23 cellular contexts compared by ENCODE assay signal in genomic region chr1:156644146-156644545, GRCh38. TPM values are rescaled to one million over a fixed set of nuclear protein-coding genes. Genes with fewer than 3 reads are reported as not detected.
DNase-seq lines count a peak whose midpoint lies in the region; ATAC-seq and TF ChIP-seq lines count a peak whose summit lies in the region.
"Had no signal": no experiment of that assay in that cellular context is flagged by ENCODE, and none has a peak within 500 bp of the region (broad histone marks: within the 10 kb centered on the region; RNA-seq: fewer than 3 reads in every experiment).

No MANE protein-coding gene starts in this region.

- intact Hi-C loops in IMR-90 (cut with micrococcal nuclease): no loop called here
- intact Hi-C loops in naive thymus-derived CD4-positive, alpha-beta T cell (cut with micrococcal nuclease): no loop called here

- H3K36me3 Mint-ChIP-seq in activated naive CD8-positive, alpha-beta T cell treated with anti-CD3 and anti-CD28 coated beads, Interleukin-2, amount 10 ng/mL, durations not matched to agents 7 days and 5 days: no peaks in the 10 kb centered on the region
- no peaks in the 10 kb centered on the region for H3K36me3 Mint-ChIP-seq in activated naive CD8-positive, alpha-beta T cell treated with anti-CD3 and anti-CD28 coated beads for 36 hours
- peaks cover 2% of the 10 kb centered on the region for H3K36me3 Mint-ChIP-seq in chondrocyte (ENCODE audit: low read depth)
- no peaks in the 10 kb centered on the region for H3K36me3 Mint-ChIP-seq in naive thymus-derived CD4-positive, alpha-beta T cell

- no peaks in the 10 kb centered on the region for H3K9me3 Mint-ChIP-seq in activated naive CD8-positive, alpha-beta T cell treated with anti-CD3 and anti-CD28 coated beads, Interleukin-2, amount 10 ng/mL, durations not matched to agents 7 days and 5 days
- H3K9me3 Mint-ChIP-seq in activated naive CD8-positive, alpha-beta T cell treated with anti-CD3 and anti-CD28 coated beads for 36 hours: no peaks in the 10 kb centered on the region
- H3K9me3 Mint-ChIP-seq in chondrocyte (ENCODE audit: low read depth): no peaks in the 10 kb centered on the region
- peaks cover 0 to 3% (median 0%) of the 10 kb centered on the region in 11 donors for H3K9me3 Mint-ChIP-seq in naive thymus-derived CD4-positive, alpha-beta T cell

- in situ Hi-C loops in IMR-90 (cut with MboI; ENCODE audit: low sequenced_read_pairs): no loop called here

- POLR2A ChIA-PET in activated naive CD8-positive, alpha-beta T cell treated with anti-CD3 and anti-CD28 coated beads, Interleukin-2, amount 10 ng/mL, durations not matched to agents 7 days and 5 days (lab: Charles Lee): interaction anchor here (0.6 to 1.9 kb wide), 5 partner anchors 17 to 284 kb away, joined by 3 to 8 read pairs (median 5); no protein-coding TSS in a partner anchor
- POLR2A ChIA-PET in IMR-90 (lab: Charles Lee; ENCODE audit: unreplicated experiment): no interaction called here
- POLR2A ChIA-PET in naive thymus-derived CD4-positive, alpha-beta T cell (lab: Charles Lee): interaction anchor here (0.6 kb wide), 1 partner anchor 1645 kb away, joined by 3 read pairs; no protein-coding TSS in a partner anchor

- no peak overlapping the region for H2AFZ ChIP-seq in IMR-90 (replicated peaks; ENCODE audit: low read length, poor library complexity)
- H2AFZ ChIP-seq in neuronal stem cell (ENCODE audit: low read length): no peak overlapping the region
- H2AFZ ChIP-seq: GM23248 had no signal

- peak overlapping the region; percentile 47 for H3K4me3 Mint-ChIP-seq in activated naive CD8-positive, alpha-beta T cell treated with anti-CD3 and anti-CD28 coated beads, Interleukin-2, amount 10 ng/mL, durations not matched to agents 7 days and 5 days
- no peak overlapping the region for H3K4me3 Mint-ChIP-seq in activated naive CD8-positive, alpha-beta T cell treated with anti-CD3 and anti-CD28 coated beads for 36 hours
- H3K4me3 Mint-ChIP-seq in chondrocyte (ENCODE audit: unreplicated experiment): no peak overlapping the region
- H3K4me3 Mint-ChIP-seq in naive thymus-derived CD4-positive, alpha-beta T cell: no peak overlapping the region

- H2BK15ac ChIP-seq in IMR-90 (ENCODE audit: low read depth, low read length): no peak overlapping the region
- H2BK15ac ChIP-seq in neuronal stem cell (ENCODE audit: low read length): no peak overlapping the region

- dilution Hi-C loops in IMR-90 (cut with HindIII; ENCODE audit: low sequenced_read_pairs, unreplicated experiment): no loop called here

- H4K91ac ChIP-seq in IMR-90 (ENCODE audit: insufficient read depth, low read depth, low read length): no peak overlapping the region
- H4K91ac ChIP-seq in neuronal stem cell (ENCODE audit: low read depth, low read length, poor library complexity): no peak overlapping the region

- no peak overlapping the region for H3K56ac ChIP-seq in IMR-90 (ENCODE audit: extremely low read depth, insufficient read depth, low read length)

- no peaks in the 10 kb centered on the region for H3K36me3 ChIP-seq in IMR-90 (ENCODE audit: control insufficient read depth, insufficient read depth, low read length)
- peaks cover 0 to 15% of the 10 kb centered on the region in 2 donors for H3K36me3 ChIP-seq in neuronal stem cell (replicated peaks in 1 of 2; ENCODE audit: control insufficient read depth in 2 of 2, insufficient read depth in 2 of 2, low read length in 2 of 2)
- H3K36me3 ChIP-seq in naive thymus-derived CD4-positive, alpha-beta T cell (ENCODE audit: control insufficient read depth in 2 of 3, insufficient read depth in 3 of 3, low read length in 3 of 3): no peaks in the 10 kb centered on the region
- H3K36me3 ChIP-seq: Peyer's patch, SJCRH30 had no signal

- peak; percentile 17 for ATAC-seq in activated naive CD8-positive, alpha-beta T cell treated with anti-CD3 and anti-CD28 coated beads, Interleukin-2, amount 10 ng/mL, durations not matched to agents 7 days and 5 days (ENCODE audit: low read depth)
- ATAC-seq in IMR-90 (ENCODE audit: low read depth): no peak
- no peak for ATAC-seq in naive thymus-derived CD4-positive, alpha-beta T cell
- ATAC-seq: HCT116 had no signal

- CTCF ChIA-PET in IMR-90 (lab: Yijun Ruan, JAX): interaction anchor here (0.7 kb wide), 1 partner anchor 145 kb away, joined by 5 read pairs; no protein-coding TSS in a partner anchor
- CTCF ChIA-PET in naive thymus-derived CD4-positive, alpha-beta T cell (lab: Charles Lee): interaction anchor here (0.7 to 1.9 kb wide), 4 partner anchors 11 to 37 kb away, joined by 3 to 7 read pairs (median 4); no protein-coding TSS in a partner anchor

- H2AK9ac ChIP-seq in IMR-90 (replicated peaks; ENCODE audit: low read depth, low read length, poor library complexity): peak overlapping the region; percentile 28

- peaks cover 18% of the 10 kb centered on the region; the same call in 1 of the 2 replicates for H4K20me1 ChIP-seq in IMR-90 (ENCODE audit: insufficient read depth, low read length)

- WGBS in IMR-90 (ENCODE audit: extremely low coverage in 2 of 2, insufficient read length in 1 of 2), 2 experiments: 100% methylated on average over 1 of the region's 3 CpGs; no CpG with 5 or more reads in 1 of the 2 experiments
- no CpG with 5 or more reads among the region's 3 CpGs for WGBS in neuronal stem cell (ENCODE audit: extremely low coverage in 2 of 2, insufficient read length in 2 of 2, insufficient replicate concordance in 1 of 2), 2 donors

- BruUV-seq in IMR-90 (replicated peaks; lab: Mats Ljungman, UMichigan): no TSS peak

- H3K27me3 ChIP-seq in IMR-90 (ENCODE audit: control insufficient read depth, insufficient read depth, low read length) (peaks cover 96% of the 10 kb centered on the region), neuronal stem cell (ENCODE audit: control insufficient read depth in 3 of 3, insufficient read depth in 3 of 3, low read depth in 1 of 3, low read length in 3 of 3) (peaks cover 10 to 83% (median 19%) of the 10 kb centered on the region in 3 experiments)
- H3K27me3 ChIP-seq in naive thymus-derived CD4-positive, alpha-beta T cell (ENCODE audit: control insufficient read depth in 2 of 2, insufficient read depth in 2 of 2, low read length in 2 of 2): peaks cover 18 to 19% of the 10 kb centered on the region in 2 donors

- H2BK120ac ChIP-seq in IMR-90 (ENCODE audit: low read depth, low read length) (no peak overlapping the region), neuronal stem cell (ENCODE audit: low read depth, low read length) (no peak overlapping the region)

- no peak overlapping the region for H3K27ac Mint-ChIP-seq in activated naive CD8-positive, alpha-beta T cell treated with anti-CD3 and anti-CD28 coated beads, Interleukin-2, amount 10 ng/mL, durations not matched to agents 7 days and 5 days
- H3K27ac Mint-ChIP-seq in activated naive CD8-positive, alpha-beta T cell treated with anti-CD3 and anti-CD28 coated beads for 36 hours: no peak overlapping the region
- H3K27ac Mint-ChIP-seq in chondrocyte (ENCODE audit: unreplicated experiment): peak overlapping the region; percentile 50
- H3K27ac Mint-ChIP-seq in naive thymus-derived CD4-positive, alpha-beta T cell: no peak overlapping the region

- H3K4me3 ChIP-seq in IMR-90 (ENCODE audit: insufficient read depth, low read depth, low read length) (no peak overlapping the region), neuronal stem cell (ENCODE audit: low read length in 2 of 2) (no peak overlapping the region)
- no peak overlapping the region for H3K4me3 ChIP-seq in naive thymus-derived CD4-positive, alpha-beta T cell (ENCODE audit: low read length)
- H3K4me3 ChIP-seq: GM23248, Peyer's patch, SJCRH30 had no signal

- no peak for TF ChIP-seq CTCF in IMR-90 (conservative IDR thresholded peaks at IDR 0.05; ENCODE audit: low read depth, low read length)
- TF ChIP-seq CTCF in chondrocyte (IDR thresholded peaks at IDR 0.05): no peak

- H4K8ac ChIP-seq in IMR-90 (ENCODE audit: low read depth in 2 of 2, low read length in 2 of 2) (no peak overlapping the region), neuronal stem cell (ENCODE audit: low read depth, low read length) (no peak overlapping the region)

- H3K4me2 ChIP-seq in IMR-90 (ENCODE audit: low read depth, low read length) (no peak overlapping the region), neuronal stem cell (ENCODE audit: insufficient read depth, low read length, poor library complexity, severe bottlenecking) (no peak overlapping the region)

- no peak for TF ChIP-seq RAD21 in IMR-90 (IDR thresholded peaks at IDR 0.05; ENCODE audit: low read length)

- H3K23ac ChIP-seq in IMR-90 (ENCODE audit: low read depth, low read length) (no peak overlapping the region), neuronal stem cell (ENCODE audit: low read depth, low read length, poor library complexity) (no peak overlapping the region)

- H3K27ac ChIP-seq in IMR-90 (ENCODE audit: insufficient read depth, low read length): no peak overlapping the region
- H3K27ac ChIP-seq in neuronal stem cell (replicated peaks; ENCODE audit: low read length): no peak overlapping the region
- H3K27ac ChIP-seq in naive thymus-derived CD4-positive, alpha-beta T cell (ENCODE audit: low read depth, low read length): no peak overlapping the region
- H3K27ac ChIP-seq: GM23248, Peyer's patch, SJCRH30 had no signal

- no peak overlapping the region for H4K5ac ChIP-seq in IMR-90 (ENCODE audit: low read depth, low read length)

- DNase-seq in activated naive CD8-positive, alpha-beta T cell treated with anti-CD3 and anti-CD28 coated beads, Interleukin-2, amount 10 ng/mL, durations not matched to agents 7 days and 5 days: no peak
- no peak for DNase-seq in activated naive CD8-positive, alpha-beta T cell treated with anti-CD3 and anti-CD28 coated beads for 36 hours
- DNase-seq in IMR-90: no peak
- no peak for DNase-seq in chondrocyte (ENCODE audit: low spot score)
- no peak for DNase-seq in neuronal stem cell (ENCODE audit: low spot score)
- DNase-seq in epidermal melanocyte (ENCODE audit: insufficient read length, low spot score): no peak
- no peak for DNase-seq in activated T-cell treated with anti-CD3 and anti-CD28 coated beads, Interleukin-2, amount 50 U/mL, for 48 hours
- DNase-seq in naive thymus-derived CD4-positive, alpha-beta T cell: no peak
- DNase-seq: DMS79, GM23248, NCI-H1105 treated with DMSO at 0.1 percent for 48 hours, NCI-H2029 treated with DMSO at 0.1 percent for 48 hours, NCI-H2171, NCI-H345, NCI-H524, NCI-H82, Peyer's patch, SJCRH30 had no signal

- H3K27me3 Mint-ChIP-seq in activated naive CD8-positive, alpha-beta T cell treated with anti-CD3 and anti-CD28 coated beads, Interleukin-2, amount 10 ng/mL, durations not matched to agents 7 days and 5 days: peaks cover 87% of the 10 kb centered on the region
- H3K27me3 Mint-ChIP-seq in activated naive CD8-positive, alpha-beta T cell treated with anti-CD3 and anti-CD28 coated beads for 36 hours: peaks cover 94% of the 10 kb centered on the region
- peaks cover 67% of the 10 kb centered on the region for H3K27me3 Mint-ChIP-seq in chondrocyte (ENCODE audit: low read depth)
- H3K27me3 Mint-ChIP-seq in naive thymus-derived CD4-positive, alpha-beta T cell: peaks cover 81 to 91% (median 83%) of the 10 kb centered on the region in 5 donors

- no peaks in the 10 kb centered on the region for H3K79me1 ChIP-seq in IMR-90 (ENCODE audit: low read depth in 1 of 2, low read length in 2 of 2)
- no peaks in the 10 kb centered on the region for H3K79me1 ChIP-seq in neuronal stem cell (ENCODE audit: low read depth, low read length)

- H3K14ac ChIP-seq in IMR-90 (replicated peaks; ENCODE audit: low read depth, low read length) (no peak overlapping the region), neuronal stem cell (ENCODE audit: low read length) (no peak overlapping the region)

- H3K4me1 Mint-ChIP-seq in activated naive CD8-positive, alpha-beta T cell treated with anti-CD3 and anti-CD28 coated beads, Interleukin-2, amount 10 ng/mL, durations not matched to agents 7 days and 5 days: peaks cover 41% of the 10 kb centered on the region
- H3K4me1 Mint-ChIP-seq in activated naive CD8-positive, alpha-beta T cell treated with anti-CD3 and anti-CD28 coated beads for 36 hours: peaks cover 24% of the 10 kb centered on the region
- peaks cover 20% of the 10 kb centered on the region for H3K4me1 Mint-ChIP-seq in chondrocyte (ENCODE audit: low read depth)
- peaks cover 24 to 40% (median 29%) of the 10 kb centered on the region in 7 donors for H3K4me1 Mint-ChIP-seq in naive thymus-derived CD4-positive, alpha-beta T cell

- no peak overlapping the region for H3K4ac ChIP-seq in IMR-90 (ENCODE audit: low read depth, low read length)
- H3K4ac ChIP-seq in neuronal stem cell (ENCODE audit: low read length): no peak overlapping the region

- H2BK20ac ChIP-seq in IMR-90 (ENCODE audit: low read depth, low read length): no peak overlapping the region

- H3K18ac ChIP-seq in IMR-90 (ENCODE audit: low read depth, low read length) (no peak overlapping the region), neuronal stem cell (ENCODE audit: low read length) (no peak overlapping the region)

- H3K9ac ChIP-seq in IMR-90 (ENCODE audit: low read depth, low read length): no peak overlapping the region
- peak overlapping the region; percentile 34 for H3K9ac ChIP-seq in neuronal stem cell (ENCODE audit: low read depth, low read length, poor library complexity)
- H3K9ac ChIP-seq: GM23248 had no signal

- TF ChIP-seq POLR2A in IMR-90 (IDR thresholded peaks at IDR 0.05; ENCODE audit: low read depth, low read length): no peak

- no peak overlapping the region for H2BK12ac ChIP-seq in neuronal stem cell (ENCODE audit: low read length)

- H2BK5ac ChIP-seq in IMR-90 (ENCODE audit: low read depth, low read length, poor library complexity, severe bottlenecking) (no peak overlapping the region), neuronal stem cell (ENCODE audit: low read length) (no peak overlapping the region)

- H3K9me3 ChIP-seq in IMR-90 (ENCODE audit: control insufficient read depth, insufficient read depth, low read length) (0 out of 2 replicates have a peak, but pooled peaks cover 1% of the 10 kb centered on the region), neuronal stem cell (replicated peaks in 1 of 2; ENCODE audit: control insufficient read depth in 2 of 2, insufficient read depth in 1 of 2, low read depth in 1 of 2, low read length in 2 of 2) (peaks cover 0 to 2% of the 10 kb centered on the region in 2 donors)
- H3K9me3 ChIP-seq in naive thymus-derived CD4-positive, alpha-beta T cell (ENCODE audit: control insufficient read depth in 2 of 3, low read length in 3 of 3): no peaks in the 10 kb centered on the region
- H3K9me3 ChIP-seq: Peyer's patch, SJCRH30 had no signal

- H3K4me1 ChIP-seq in IMR-90 (ENCODE audit: control insufficient read depth, insufficient read depth, low read length): no peaks in the 10 kb centered on the region; the same call in 1 of the 2 replicates
- peaks cover 12 to 13% of the 10 kb centered on the region in 2 donors for H3K4me1 ChIP-seq in neuronal stem cell (ENCODE audit: control insufficient read depth in 2 of 2, insufficient read depth in 1 of 2, low read depth in 1 of 2, low read length in 2 of 2)
- peaks cover 0 to 26% of the 10 kb centered on the region in 2 donors for H3K4me1 ChIP-seq in naive thymus-derived CD4-positive, alpha-beta T cell (ENCODE audit: control insufficient read depth in 2 of 2, insufficient read depth in 2 of 2, low read length in 2 of 2)

- H2AK5ac ChIP-seq in IMR-90 (ENCODE audit: low read depth, low read length): no peak overlapping the region
- H2AK5ac ChIP-seq in neuronal stem cell (ENCODE audit: low read depth, low read length): no peak overlapping the region

- no peaks in the 10 kb centered on the region for H3K9me1 ChIP-seq in IMR-90 (ENCODE audit: insufficient read depth, low read length)

RNA-seq across cellular contexts. Expression of gene BCAN, which starts 2.2 kb away (rescaled TPM):
- not detected for total RNA-seq in activated naive CD8-positive, alpha-beta T cell treated with anti-CD3 and anti-CD28 coated beads, Interleukin-2, amount 10 ng/mL, durations not matched to agents 7 days and 5 days
- not detected for total RNA-seq in activated naive CD8-positive, alpha-beta T cell treated with anti-CD3 and anti-CD28 coated beads for 36 hours
- total RNA-seq in IMR-90 (2012; rRNA removed) (not detected in 2 replicates), chondrocyte (1.3 TPM in 1 of 3 replicates, not detected in the others)
- polyA plus RNA-seq in IMR-90 (2012; rRNA removed): 0.07 TPM in 1 of 2 replicates, not detected in the other
- polyA plus RNA-seq in IMR-90 (2012; cell fraction: cytosol; rRNA removed): 0.04 and 0.11 TPM in 2 replicates
- 0.05 TPM in 2 replicates for polyA plus RNA-seq in IMR-90 (2012; cell fraction: nucleus; rRNA removed; ENCODE audit: low replicate concordance)
- polyA plus RNA-seq in neuronal stem cell (2013, experiment 1 of 2): 0.89 TPM
- polyA plus RNA-seq in neuronal stem cell (2013, experiment 2 of 2): 0.54 TPM
- not detected for total RNA-seq in naive thymus-derived CD4-positive, alpha-beta T cell
- not detected for polyA plus RNA-seq in naive thymus-derived CD4-positive, alpha-beta T cell
- total RNA-seq: A172, GM23248, M059J, SJCRH30 had no signal
- polyA plus RNA-seq: AG04450, GM23248 had no signal

RNA-seq across cellular contexts. Expression of gene HAPLN2, which starts 24.9 kb away (rescaled TPM):
- total RNA-seq in activated naive CD8-positive, alpha-beta T cell treated with anti-CD3 and anti-CD28 coated beads, Interleukin-2, amount 10 ng/mL, durations not matched to agents 7 days and 5 days: under 1 TPM in 1 of 2 experiments, not detected in 1; 0.17 TPM
- not detected for total RNA-seq in activated naive CD8-positive, alpha-beta T cell treated with anti-CD3 and anti-CD28 coated beads for 36 hours
- total RNA-seq in IMR-90 (2012; rRNA removed): not detected in 2 replicates
- not detected in 2 replicates for polyA plus RNA-seq in IMR-90 (2012; rRNA removed)
- polyA plus RNA-seq in IMR-90 (2012; cell fraction: cytosol; rRNA removed): 0.35 TPM in 1 of 2 replicates, not detected in the other
- 0.20 and 0.21 TPM in 2 replicates for polyA plus RNA-seq in IMR-90 (2012; cell fraction: nucleus; rRNA removed; ENCODE audit: low replicate concordance)
- 0.36 TPM in 1 of 3 replicates, not detected in the others for total RNA-seq in chondrocyte
- 1.8 TPM for polyA plus RNA-seq in neuronal stem cell (2013, experiment 1 of 2)
- 1.7 TPM for polyA plus RNA-seq in neuronal stem cell (2013, experiment 2 of 2)
- total RNA-seq in naive thymus-derived CD4-positive, alpha-beta T cell: not detected
- not detected for polyA plus RNA-seq in naive thymus-derived CD4-positive, alpha-beta T cell
- total RNA-seq: GM23248, HT1080, M059J had no signal
- polyA plus RNA-seq: AG04450, GM23248 had no signal

RNA-seq across cellular contexts. Expression of gene NES, which starts 33.1 kb away (rescaled TPM):
- total RNA-seq in activated naive CD8-positive, alpha-beta T cell treated with anti-CD3 and anti-CD28 coated beads, Interleukin-2, amount 10 ng/mL, durations not matched to agents 7 days and 5 days: not detected
- total RNA-seq in activated naive CD8-positive, alpha-beta T cell treated with anti-CD3 and anti-CD28 coated beads for 36 hours: under 1 TPM in 1 of 2 experiments, not detected in 1; 0.04 TPM
- 40.1 and 46.1 TPM in 2 replicates for total RNA-seq in IMR-90 (2012; rRNA removed)
- polyA plus RNA-seq in IMR-90 (2012; rRNA removed): 25.3 and 26.7 TPM in 2 replicates
- polyA plus RNA-seq in IMR-90 (2012; cell fraction: cytosol; rRNA removed): 12.6 and 13.2 TPM in 2 replicates
- polyA plus RNA-seq in IMR-90 (2012; cell fraction: nucleus; rRNA removed; ENCODE audit: low replicate concordance): 30.6 and 35.9 TPM in 2 replicates
- total RNA-seq in chondrocyte: 6.0 to 11.6 TPM (median 6.9 TPM) in 3 replicates
- 150 TPM for polyA plus RNA-seq in neuronal stem cell (2013, experiment 1 of 2)
- 143 TPM for polyA plus RNA-seq in neuronal stem cell (2013, experiment 2 of 2)
- under 1 TPM in 1 of 5 experiments, not detected in 4; 0.05 TPM for total RNA-seq in naive thymus-derived CD4-positive, alpha-beta T cell
- polyA plus RNA-seq in naive thymus-derived CD4-positive, alpha-beta T cell: not detected

RNA-seq across cellular contexts. Expression of gene GPATCH4, which starts 42.9 kb away (rescaled TPM):
- 10 to 100 TPM; 29.7 to 31.1 TPM for total RNA-seq in activated naive CD8-positive, alpha-beta T cell treated with anti-CD3 and anti-CD28 coated beads, Interleukin-2, amount 10 ng/mL, durations not matched to agents 7 days and 5 days
- 100 to 1,000 TPM; 103 TPM for total RNA-seq in activated naive CD8-positive, alpha-beta T cell treated with anti-CD3 and anti-CD28 coated beads for 36 hours
- total RNA-seq in IMR-90 (2012; rRNA removed): 30.8 and 41.8 TPM in 2 replicates
- 26.6 and 32.6 TPM in 2 replicates for polyA plus RNA-seq in IMR-90 (2012; rRNA removed)
- 13.1 and 14.7 TPM in 2 replicates for polyA plus RNA-seq in IMR-90 (2012; cell fraction: cytosol; rRNA removed)
- 16.3 and 33.1 TPM in 2 replicates for polyA plus RNA-seq in IMR-90 (2012; cell fraction: nucleus; rRNA removed; ENCODE audit: low replicate concordance)
- 14.4 to 21.6 TPM (median 16.4 TPM) in 3 replicates for total RNA-seq in chondrocyte
- 17.6 TPM for polyA plus RNA-seq in neuronal stem cell (2013, experiment 1 of 2)
- 17.2 TPM for polyA plus RNA-seq in neuronal stem cell (2013, experiment 2 of 2)
- 10 to 100 TPM; 33.3 to 49.6 (median 39.1) TPM for total RNA-seq in naive thymus-derived CD4-positive, alpha-beta T cell
- 10 to 100 TPM; 46.5 to 59.1 TPM for polyA plus RNA-seq in naive thymus-derived CD4-positive, alpha-beta T cell

RNA-seq across cellular contexts. Expression of gene NAXE, which starts 52.6 kb away (rescaled TPM):
- total RNA-seq in activated naive CD8-positive, alpha-beta T cell treated with anti-CD3 and anti-CD28 coated beads, Interleukin-2, amount 10 ng/mL, durations not matched to agents 7 days and 5 days: 10 to 100 TPM; 53.8 TPM
- total RNA-seq in activated naive CD8-positive, alpha-beta T cell treated with anti-CD3 and anti-CD28 coated beads for 36 hours: 10 to 100 TPM; 65.9 to 68.2 TPM
- total RNA-seq in IMR-90 (2012; rRNA removed): 70.3 and 74.2 TPM in 2 replicates
- 60.6 and 61.0 TPM in 2 replicates for polyA plus RNA-seq in IMR-90 (2012; rRNA removed)
- 63.8 and 76.0 TPM in 2 replicates for polyA plus RNA-seq in IMR-90 (2012; cell fraction: cytosol; rRNA removed)
- polyA plus RNA-seq in IMR-90 (2012; cell fraction: nucleus; rRNA removed; ENCODE audit: low replicate concordance): 25.3 and 30.2 TPM in 2 replicates
- total RNA-seq in chondrocyte: 54.8 to 59.6 TPM (median 56.2 TPM) in 3 replicates
- 46.7 TPM for polyA plus RNA-seq in neuronal stem cell (2013, experiment 1 of 2)
- polyA plus RNA-seq in neuronal stem cell (2013, experiment 2 of 2): 47.1 TPM
- 10 to 100 TPM; 25.6 to 58.8 (median 40.7) TPM for total RNA-seq in naive thymus-derived CD4-positive, alpha-beta T cell
- polyA plus RNA-seq in naive thymus-derived CD4-positive, alpha-beta T cell: 100 to 1,000 TPM in 1 of 2 donors, 10 to 100 TPM in 1; 98.0 to 113 TPM
